Comparison of ENCODE assay signal across 8 cellular contexts in genomic region chr17:32342603-32343325, GRCh38.
A peak's percentile ranks its signal among the peaks of the same experiment; 100 is the strongest.
DNase-seq lines count a peak whose midpoint lies in the region; ATAC-seq and TF ChIP-seq lines count a peak whose summit lies in the region.

No MANE protein-coding gene starts in this region.

- no peaks in the 10 kb centered on the region for H4K20me1 ChIP-seq in DND-41 (ENCODE audit: insufficient read depth, low read length)
- H4K20me1 ChIP-seq in OCI-LY1 (ENCODE audit: insufficient read depth, low read length), result no peaks in the 10 kb centered on the region

- peak overlapping the region; percentile 78 for H3K4me2 ChIP-seq in DND-41 (ENCODE audit: insufficient read depth, low read length)
- peak overlapping the region; percentile 73 for H3K4me2 ChIP-seq in OCI-LY1 (ENCODE audit: low read length)
- peak overlapping the region; percentile 99 for H3K4me2 ChIP-seq in parathyroid adenoma (ENCODE audit: low read length)

- peak overlapping the region; percentile 88 to 94 for H3K27ac Mint-ChIP-seq in effector memory CD8-positive, alpha-beta T cell

- H3K27me3 Mint-ChIP-seq in effector memory CD8-positive, alpha-beta T cell, result no peaks in the 10 kb centered on the region

- peak overlapping the region; percentile 91 to 96 for H3K4me3 Mint-ChIP-seq in effector memory CD8-positive, alpha-beta T cell

- H3K9me3 Mint-ChIP-seq in effector memory CD8-positive, alpha-beta T cell, result no peaks in the 10 kb centered on the region

- H3K9ac ChIP-seq in DND-41 (ENCODE audit: low read depth, low read length), result peak overlapping the region; percentile 78
- H3K9ac ChIP-seq in OCI-LY1 (ENCODE audit: low read length), result peak overlapping the region; percentile 72; the same call in 1 of the 2 replicates
- H3K9ac ChIP-seq in parathyroid adenoma, result no peak overlapping the region

- H3K4me1 ChIP-seq in DND-41 (ENCODE audit: insufficient read depth, low read length) (peaks cover 25% of the 10 kb centered on the region), OCI-LY1 (ENCODE audit: insufficient read depth, low read length, severe bottlenecking) (peaks cover 16% of the 10 kb centered on the region), parathyroid adenoma (no peaks in the 10 kb centered on the region)

- peaks cover 16% of the 10 kb centered on the region for H3K36me3 ChIP-seq in DND-41 (ENCODE audit: insufficient read depth, low read length)
- H3K36me3 ChIP-seq in OCI-LY1 (ENCODE audit: insufficient read depth, low read length), result peaks cover 16% of the 10 kb centered on the region
- H3K36me3 ChIP-seq in parathyroid adenoma (ENCODE audit: control insufficient read depth, insufficient read depth, low read length), result no peaks in the 10 kb centered on the region

- no peaks in the 10 kb centered on the region for H3K9me2 ChIP-seq in OCI-LY1 (ENCODE audit: low read depth, low read length)

- H3K9me3 ChIP-seq in DND-41 (ENCODE audit: insufficient read depth, low read length, severe bottlenecking) (no peaks in the 10 kb centered on the region), OCI-LY1 (ENCODE audit: low read length) (no peaks in the 10 kb centered on the region), parathyroid adenoma (ENCODE audit: control insufficient read depth, low read length) (no peaks in the 10 kb centered on the region)

- TF ChIP-seq CTCF in DND-41 (IDR thresholded peaks at IDR 0.05; ENCODE audit: borderline replicate concordance, extremely low read depth, low read length, poor library complexity, severe bottlenecking) (no peak), OCI-LY1 (IDR thresholded peaks at IDR 0.05; ENCODE audit: low read length) (no peak), parathyroid adenoma (IDR thresholded peaks at IDR 0.05) (no peak)

- H3K27ac ChIP-seq in DND-41 (ENCODE audit: low read length) (peak overlapping the region; percentile 91), OCI-LY1 (ENCODE audit: low read depth, low read length, poor library complexity, severe bottlenecking) (no peak overlapping the region), parathyroid adenoma (no peak overlapping the region)

- no peaks in the 10 kb centered on the region for H3K27me3 ChIP-seq in DND-41 (ENCODE audit: insufficient read depth, low read length, poor library complexity)
- no peaks in the 10 kb centered on the region for H3K27me3 ChIP-seq in OCI-LY1 (ENCODE audit: insufficient read depth, low read length)
- H3K27me3 ChIP-seq in parathyroid adenoma (ENCODE audit: control insufficient read depth, insufficient read depth, low read length), result no peaks in the 10 kb centered on the region

- H3K4me3 ChIP-seq in DND-41 (ENCODE audit: low read depth in 1 of 2, low read length in 2 of 2), result peak overlapping the region; percentile 53 to 76; a peak in 3 of 4 replicates
- H3K4me3 ChIP-seq in OCI-LY1 (ENCODE audit: low read depth, low read length, poor library complexity, severe bottlenecking), result peak overlapping the region; percentile 67
- H3K4me3 ChIP-seq in parathyroid adenoma (ENCODE audit: low read depth, low read length), result no peak overlapping the region

- no peaks in the 10 kb centered on the region for H3F3A ChIP-seq in OCI-LY1 (ENCODE audit: insufficient read depth, low read length)

- H3K79me2 ChIP-seq in DND-41 (ENCODE audit: insufficient read depth, low read length) (peaks cover 18% of the 10 kb centered on the region), OCI-LY1 (ENCODE audit: insufficient read depth, low read length) (no peaks in the 10 kb centered on the region), parathyroid adenoma (no peaks in the 10 kb centered on the region)

- peaks cover 11 to 15% of the 10 kb centered on the region in 2 donors for H3K4me1 Mint-ChIP-seq in effector memory CD8-positive, alpha-beta T cell (ENCODE audit: low read depth in 2 of 2)

- peaks cover 21% of the 10 kb centered on the region for H3K36me3 Mint-ChIP-seq in effector memory CD8-positive, alpha-beta T cell (ENCODE audit: insufficient read depth)

- ATAC-seq in DND-41 (ENCODE audit: insufficient read depth, low read depth), result no peak
- no peak for ATAC-seq in effector memory CD8-positive, alpha-beta T cell (replicated peaks)

- H2AFZ ChIP-seq in DND-41 (ENCODE audit: low read depth, low read length), result peak overlapping the region; percentile 99
- H2AFZ ChIP-seq in OCI-LY1 (ENCODE audit: low read length), result peak overlapping the region; percentile 99
- peak overlapping the region; percentile 72 for H2AFZ ChIP-seq in parathyroid adenoma

- DNase-seq in DND-41 (no peak), RKO (ENCODE audit: low spot score) (no peak), cerebellar nuclear complex (lab: John Stamatoyannopoulos, UW) (no peak), SW 1271 (lab: John Stamatoyannopoulos, UW) (no peak), activated gamma-delta T cell treated with Interleukin-2 at 50 U/mL for 16 hours (no peak)
- no peak for DNase-seq in effector memory CD8-positive, alpha-beta T cell
